8 cellular contexts compared by ENCODE assay signal in the genomic region with DNA sequence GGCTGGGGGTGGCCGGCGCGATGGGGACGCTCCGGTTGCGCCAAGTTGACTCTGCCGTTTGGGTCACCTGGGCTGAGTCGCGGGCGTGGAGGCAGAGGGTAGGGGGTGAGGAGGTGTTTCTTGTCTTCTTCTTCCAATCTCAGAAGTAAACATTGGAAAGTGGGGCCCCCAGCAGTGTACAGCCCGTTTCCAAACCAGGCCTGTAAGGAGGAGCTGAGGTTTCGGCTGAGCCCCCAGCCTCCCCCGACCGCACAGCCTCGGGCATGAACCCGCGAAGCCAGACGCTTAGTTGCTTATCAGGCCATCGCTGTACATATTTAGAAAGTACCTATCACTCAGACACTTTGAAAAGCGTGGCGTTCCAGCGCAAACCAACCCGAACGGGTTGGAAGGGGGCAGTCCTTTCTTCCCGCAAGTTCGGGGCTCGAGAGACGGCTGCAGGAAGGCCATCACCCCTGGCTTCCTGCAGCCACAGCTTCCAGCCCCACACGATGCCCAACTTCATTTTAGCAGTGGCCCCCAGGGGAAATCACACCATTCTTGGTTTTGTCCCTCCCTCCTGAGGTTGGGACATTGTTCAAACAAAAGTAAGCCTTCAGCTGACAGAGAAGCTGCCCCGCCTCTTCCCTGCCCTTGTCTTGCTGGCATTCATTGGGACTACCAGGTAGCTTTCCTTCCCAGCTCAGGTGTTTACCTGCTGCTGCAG.
DNase-seq lines count a peak whose midpoint lies in the region; ATAC-seq, FAIRE-seq and TF ChIP-seq lines count a peak whose summit lies in the region.

No MANE protein-coding gene starts in this region.

- CTCF ChIA-PET in PC-3 (lab: Charles Lee) (interaction anchor here (0.6 to 0.7 kb wide), 2 partner anchors 42 to 123 kb away, joined by 3 to 4 read pairs; no protein-coding TSS in a partner anchor), HepG2 (lab: Yijun Ruan, JAX; ENCODE audit: low intra/inter-chr PET ratio, low total read pairs) (no interaction called here), HEK293T (lab: Yijun Ruan, JAX) (no interaction called here), SK-N-SH (lab: Yijun Ruan, JAX) (interaction anchor here (1.5 kb wide), 1 partner anchor 10 kb away, joined by 4 read pairs; no protein-coding TSS in a partner anchor)

- BruUV-seq in PC-3 (replicated peaks; lab: Mats Ljungman, UMichigan) (TSS peak; percentile 30), HepG2 (replicated peaks; lab: Mats Ljungman, UMichigan) (no TSS peak)

- 92% methylated on average over 26 of the region's 30 CpGs for WGBS in HepG2 (ENCODE audit: low lambda C conversion rate)
- 95% methylated on average over 26 of the region's 30 CpGs for WGBS in SK-N-SH (ENCODE audit: low lambda C conversion rate)

- FAIRE-seq in HepG2 (lab: Jason Lieb, UNC), result no peak

- no peak for TF ChIP-seq RAD21 in HepG2 (CRISPR knock-in tag; IDR thresholded peaks at IDR 0.05)
- TF ChIP-seq RAD21 in SK-N-SH (IDR thresholded peaks at IDR 0.05; ENCODE audit: low read length), result no peak

- peak; percentile 38 for DNase-seq in PC-3
- DNase-seq in amniotic epithelial cell (ENCODE audit: low read depth), result peak; percentile 47
- DNase-seq in HepG2 (ENCODE audit: low spot score), result peak; percentile 19
- DNase-seq in substantia nigra (lab: John Stamatoyannopoulos, UW), result peak in 5 of 49 donors; percentile 41 to 81 (median 64)
- DNase-seq in KG1 (lab: John Stamatoyannopoulos, UW), result no peak
- no peak for DNase-seq in HEK293T (ENCODE audit: extremely low spot score)
- no peak for DNase-seq in SK-N-SH

- in situ Hi-C loops in HepG2 (cut with HindIII; ENCODE audit: extremely low pct_ligation_motif_present, low pct_unique_long_range_greater_than_20kb), result no loop called here

- H3K36me3 ChIP-seq in PC-3 (ENCODE audit: low read depth, low read length) (no peaks in the 10 kb centered on the region), HepG2 (replicated peaks in 1 of 2; ENCODE audit: control insufficient read depth in 1 of 2, insufficient read depth in 2 of 2, low read length in 2 of 2) (no peaks in the 10 kb centered on the region), SK-N-SH (replicated peaks in 1 of 2; ENCODE audit: control insufficient read depth in 1 of 2, insufficient read depth in 2 of 2, low read length in 1 of 2) (no peaks in the 10 kb centered on the region)

- H3K27me3 ChIP-seq in PC-3 (ENCODE audit: low read length) (no peaks in the 10 kb centered on the region), HepG2 (ENCODE audit: control insufficient read depth in 1 of 2, insufficient read depth in 2 of 2, low read length in 2 of 2) (no peaks in the 10 kb centered on the region), SK-N-SH (ENCODE audit: insufficient read depth) (no peaks in the 10 kb centered on the region)

- POLR2A ChIA-PET in PC-3 (lab: Charles Lee; ENCODE audit: unreplicated experiment), result no interaction called here
- POLR2A ChIA-PET in HepG2 (lab: Yijun Ruan, JAX), result no interaction called here
- POLR2A ChIA-PET in HEK293T (lab: Yijun Ruan, JAX), result no interaction called here
- POLR2A ChIA-PET in SK-N-SH (lab: Yijun Ruan, JAX), result interaction anchor here (0.7 kb wide), 1 partner anchor 146 kb away, joined by 3 read pairs; no protein-coding TSS in a partner anchor

- H4K20me1 ChIP-seq in PC-3 (ENCODE audit: low read length) (no peaks in the 10 kb centered on the region), HepG2 (ENCODE audit: insufficient read depth, low read length) (no peaks in the 10 kb centered on the region), SK-N-SH (ENCODE audit: insufficient read depth) (no peaks in the 10 kb centered on the region)

- TF ChIP-seq POLR2A in HepG2 (IDR thresholded peaks at IDR 0.05; ENCODE audit: insufficient read depth in 1 of 2, low read depth in 2 of 2, low read length in 2 of 2), result no peak

- ATAC-seq in PC-3 (peak; percentile 73), HepG2 (no peak), GM19397 (IDR thresholded peaks at IDR 0.05; ENCODE audit: unreplicated experiment) (no peak)

- H3K9me2 ChIP-seq in PC-3 (replicated peaks; ENCODE audit: low read length) (no peaks in the 10 kb centered on the region), SK-N-SH (no peaks in the 10 kb centered on the region)

- H2AFZ ChIP-seq in PC-3 (ENCODE audit: low read length) (peak overlapping the region; percentile 36), HepG2 (ENCODE audit: low read length) (no peak overlapping the region), SK-N-SH (ENCODE audit: low read depth) (no peak overlapping the region)

- H3F3A ChIP-seq in PC-3 (ENCODE audit: low read length, unreplicated experiment) (no peaks in the 10 kb centered on the region), SK-N-SH (replicated peaks; ENCODE audit: insufficient read depth) (no peaks in the 10 kb centered on the region)

- TF ChIP-seq CTCF in PC-3 (conservative IDR thresholded peaks at IDR 0.05; ENCODE audit: low read depth, low read length) (no peak), HepG2 (CRISPR knock-in tag; IDR thresholded peaks at IDR 0.05) (no peak), SK-N-SH (IDR thresholded peaks at IDR 0.05) (no peak)

- peak overlapping the region; percentile 40 for H3K4me2 ChIP-seq in PC-3 (ENCODE audit: low read length)
- no peak overlapping the region for H3K4me2 ChIP-seq in HepG2 (ENCODE audit: low read depth, low read length)
- H3K4me2 ChIP-seq in SK-N-SH, result no peak overlapping the region

- H3K9me3 ChIP-seq in PC-3 (ENCODE audit: low read length), result no peaks in the 10 kb centered on the region
- H3K9me3 ChIP-seq in HepG2 (ENCODE audit: low read length), result no peaks in the 10 kb centered on the region
- H3K9me3 ChIP-seq in SK-N-SH, result no peaks in the 10 kb centered on the region

- TF ChIP-seq EP300 in HepG2 (IDR thresholded peaks at IDR 0.05; ENCODE audit: low read depth in 2 of 2, low read length in 2 of 2) (no peak), HepG2 (CRISPR knock-in tag; IDR thresholded peaks at IDR 0.05; ENCODE audit: borderline replicate concordance) (no peak), SK-N-SH (IDR thresholded peaks at IDR 0.05; ENCODE audit: borderline replicate concordance in 1 of 2, low read depth in 1 of 2, low read length in 1 of 2) (no peak)

- H3K79me2 ChIP-seq in PC-3 (ENCODE audit: low read length) (no peaks in the 10 kb centered on the region), HepG2 (ENCODE audit: insufficient read depth, low read length) (no peaks in the 10 kb centered on the region), SK-N-SH (ENCODE audit: insufficient read depth) (no peaks in the 10 kb centered on the region)

- H3K9ac ChIP-seq in PC-3 (ENCODE audit: low read length) (peak overlapping the region; percentile 14; the same call in 1 of the 2 replicates), HepG2 (ENCODE audit: insufficient read depth, low read depth, low read length) (no peak overlapping the region), SK-N-SH (no peak overlapping the region)

- peak overlapping the region; percentile 18; the same call in 1 of the 2 replicates for H3K4me3 ChIP-seq in PC-3 (ENCODE audit: low read length)
- H3K4me3 ChIP-seq in HepG2 (replicated peaks in 1 of 3; ENCODE audit: insufficient read depth in 1 of 3, low read depth in 2 of 3, low read length in 3 of 3), result no peak overlapping the region
- no peak overlapping the region for H3K4me3 ChIP-seq in SK-N-SH (ENCODE audit: low read depth in 2 of 2, low read length in 1 of 2)

- intact Hi-C loops in PC-3 (cut with micrococcal nuclease), result no loop called here
- intact Hi-C loops in HepG2 (cut with micrococcal nuclease; ENCODE audit: unreplicated experiment), result no loop called here

- peaks cover 9% of the 10 kb centered on the region for H3K4me1 ChIP-seq in PC-3 (ENCODE audit: insufficient read depth, low read length)
- H3K4me1 ChIP-seq in HepG2 (ENCODE audit: insufficient read depth, low read length), result peaks cover 80% of the 10 kb centered on the region
- H3K4me1 ChIP-seq in SK-N-SH (ENCODE audit: control insufficient read depth in 1 of 2, insufficient read depth in 2 of 2, low read depth in 1 of 2, low read length in 1 of 2), result no peaks in the 10 kb centered on the region; a peak in 1 of 4 replicates

- H3K27ac ChIP-seq in PC-3 (ENCODE audit: low read length) (peak overlapping the region; percentile 31), HepG2 (ENCODE audit: extremely low read length, insufficient read depth, low read length) (no peak overlapping the region), substantia nigra (ENCODE audit: low read depth, low read length, poor library complexity, severe bottlenecking) (peak overlapping the region; percentile 81), SK-N-SH (ENCODE audit: low read depth in 2 of 2, low read length in 1 of 2) (no peak overlapping the region)

TF ChIP-seq in HepG2, 621 proteins besides CTCF, POLR2A, EP300 and RAD21 (continues in another document):
- TF ChIP-seq LCORL (IDR thresholded peaks at IDR 0.05) (no peak), LCORL (CRISPR knock-in tag; IDR thresholded peaks at IDR 0.05) (no peak), ZNF10 (CRISPR knock-in tag; IDR thresholded peaks at IDR 0.05; ENCODE audit: borderline replicate concordance, low read depth) (no peak), NRL (CRISPR knock-in tag; IDR thresholded peaks at IDR 0.05; ENCODE audit: borderline replicate concordance) (no peak), FOXM1 (CRISPR knock-in tag; IDR thresholded peaks at IDR 0.05) (no peak), ZNF749 (CRISPR knock-in tag; IDR thresholded peaks at IDR 0.05; ENCODE audit: borderline replicate concordance) (no peak)

TF ChIP-seq in HEK293T, 16 proteins besides CTCF, POLR2A, EP300 and RAD21 (continues in another document):
- no peak for TF ChIP-seq L3MBTL2 (conservative IDR thresholded peaks at IDR 0.05)
- no peak for TF ChIP-seq FOXM1 (IDR thresholded peaks at IDR 0.05; ENCODE audit: borderline replicate concordance)
- TF ChIP-seq LEF1 (IDR thresholded peaks at IDR 0.05; ENCODE audit: borderline replicate concordance), result no peak
- no peak for TF ChIP-seq SP1 (IDR thresholded peaks at IDR 0.05)
- TF ChIP-seq ARNT (IDR thresholded peaks at IDR 0.05), result no peak
- TF ChIP-seq FOXA1 (IDR thresholded peaks at IDR 0.05), result no peak
- TF ChIP-seq SUZ12 (IDR thresholded peaks at IDR 0.05), result no peak
- TF ChIP-seq FOXK2 (IDR thresholded peaks at IDR 0.05), result no peak

TF ChIP-seq in SK-N-SH, 30 proteins besides CTCF, POLR2A, EP300 and RAD21 (continues in another document):
- no peak for TF ChIP-seq ELF1 (IDR thresholded peaks at IDR 0.05)
- no peak for TF ChIP-seq YY1 (IDR thresholded peaks at IDR 0.05; ENCODE audit: low read depth)
- no peak for TF ChIP-seq FOSL2 (IDR thresholded peaks at IDR 0.05; ENCODE audit: borderline replicate concordance, low read depth)
- TF ChIP-seq POLR2AphosphoS5 (IDR thresholded peaks at IDR 0.05; ENCODE audit: low read depth, low read length), result no peak

Comparison
In these comparisons a context has a peak if more than half of its experiments do, and no peak if none do; other contexts are left out.
1. DNase-seq: peak in PC-3 (single experiment), amniotic epithelial cell (single experiment) and HepG2 (single experiment); none in KG1 (single experiment), HEK293T (single experiment) and SK-N-SH (single experiment).
2. H3K27ac ChIP-seq: peak in PC-3 (single experiment) and substantia nigra (single experiment); none in HepG2 (single experiment) and SK-N-SH (0 of 2).
3. CTCF ChIA-PET loops: an anchor here in PC-3 (0.6 to 0.7 kb wide) and SK-N-SH (1.5 kb wide); none called in HepG2 and HEK293T.